Comparison of ENCODE assay signal across 11 cellular contexts in the genomic region with DNA sequence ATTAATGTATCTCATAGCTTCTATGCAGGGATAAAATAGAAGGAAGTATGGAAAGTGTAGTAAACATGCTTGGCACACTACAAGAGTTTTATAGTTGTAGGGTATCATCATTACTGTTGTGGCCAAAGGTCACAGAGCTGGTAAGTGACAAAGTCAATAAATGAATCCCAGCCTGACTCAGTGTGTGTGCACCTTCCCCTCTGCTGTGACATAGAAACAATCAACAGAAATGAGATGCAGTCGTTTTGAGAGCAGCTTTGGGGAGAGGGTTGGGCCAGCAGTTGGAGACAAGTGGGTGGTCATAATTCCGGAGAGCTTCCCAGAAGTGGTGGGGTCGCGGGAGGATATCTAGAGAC.
DNase-seq lines count a peak whose midpoint lies in the region; ATAC-seq and TF ChIP-seq lines count a peak whose summit lies in the region.
"Had no signal": no experiment of that assay in that cellular context is flagged by ENCODE, and none has a peak within 500 bp of the region (broad histone marks: within the 10 kb centered on the region; RNA-seq: fewer than 3 reads in every experiment).

No MANE protein-coding gene starts in this region.

- H3K4me1 Mint-ChIP-seq in GM23338: peaks cover 20% of the 10 kb centered on the region
- H3K4me1 Mint-ChIP-seq: naive B cell had no signal

- peak overlapping the region; percentile 61; the same call in 1 of the 2 replicates for H3K4me2 ChIP-seq in GM23338
- H3K4me2 ChIP-seq in PC-9: peak overlapping the region; percentile 29
- H3K4me2 ChIP-seq: KMS-11 had no signal

- H3K36me3 Mint-ChIP-seq in GM23338 (ENCODE audit: low read depth): no peaks in the 10 kb centered on the region
- H3K36me3 Mint-ChIP-seq: naive B cell had no signal

- H3K27me3 Mint-ChIP-seq in GM23338 (ENCODE audit: insufficient read depth, low read depth, poor library complexity): peaks cover 7% of the 10 kb centered on the region

- H3K9ac ChIP-seq in rectal smooth muscle tissue (ENCODE audit: low read length): no peak overlapping the region
- H3K9ac ChIP-seq: KMS-11 had no signal

- no peaks in the 10 kb centered on the region for H3K9me3 ChIP-seq in PC-9 (ENCODE audit: insufficient read depth, low read depth)

- no peak overlapping the region for H3K4me3 Mint-ChIP-seq in GM23338
- H3K4me3 Mint-ChIP-seq: naive B cell had no signal

- H3K27ac ChIP-seq in GM23338 (ENCODE audit: low read depth) (no peak overlapping the region), PC-9 (no peak overlapping the region), rectal smooth muscle tissue (ENCODE audit: low read depth, low read length) (peak overlapping the region; percentile 47)
- H3K27ac ChIP-seq: KMS-11 had no signal

- no peaks in the 10 kb centered on the region for H3K79me2 ChIP-seq in GM23338 (replicated peaks; ENCODE audit: insufficient read depth)
- H3K79me2 ChIP-seq in PC-9 (ENCODE audit: low read depth): no peaks in the 10 kb centered on the region

- no peaks in the 10 kb centered on the region for H3K9me3 Mint-ChIP-seq in GM23338
- H3K9me3 Mint-ChIP-seq: naive B cell had no signal

- CTCF ChIA-PET in PC-9 (lab: Charles Lee): interaction anchor here (0.6 kb wide), 1 partner anchor 155 kb away, joined by 5 read pairs; no protein-coding TSS in a partner anchor

- H3K27ac Mint-ChIP-seq in GM23338: peak overlapping the region; percentile 53
- H3K27ac Mint-ChIP-seq: naive B cell had no signal

- peaks cover under 1% of the 10 kb centered on the region for H3F3A ChIP-seq in GM23338 (replicated peaks; ENCODE audit: low read depth)
- peaks cover 14% of the 10 kb centered on the region; the same call in 1 of the 2 replicates for H3F3A ChIP-seq in PC-9 (ENCODE audit: insufficient read depth, low read depth)

- H4K20me1 ChIP-seq in GM23338 (replicated peaks; ENCODE audit: insufficient read depth): no peaks in the 10 kb centered on the region
- H4K20me1 ChIP-seq in PC-9 (ENCODE audit: insufficient read depth): no peaks in the 10 kb centered on the region

- H3K36me3 ChIP-seq in GM23338 (ENCODE audit: insufficient read depth): no peaks in the 10 kb centered on the region
- no peaks in the 10 kb centered on the region for H3K36me3 ChIP-seq in PC-9 (ENCODE audit: low read depth)
- no peaks in the 10 kb centered on the region for H3K36me3 ChIP-seq in rectal smooth muscle tissue (ENCODE audit: control insufficient read depth, insufficient read depth, low read length)

- no TSS peak for BruUV-seq in PC-9 (replicated peaks; lab: Mats Ljungman, UMichigan)

- no peak for ATAC-seq in GM23338
- no peak for ATAC-seq in HG02763 (IDR thresholded peaks at IDR 0.05; ENCODE audit: unreplicated experiment)

- no peak for TF ChIP-seq CTCF in GM23338 (conservative IDR thresholded peaks at IDR 0.05; ENCODE audit: low read depth in 2 of 2)
- no peak for TF ChIP-seq CTCF in PC-9 (conservative IDR thresholded peaks at IDR 0.05)
- TF ChIP-seq CTCF in fibroblast of mammary gland (conservative IDR thresholded peaks at IDR 0.05; ENCODE audit: control insufficient read depth, insufficient read depth, low read depth, low read length): no peak

- intact Hi-C loops in PC-9 (cut with micrococcal nuclease; ENCODE audit: unreplicated experiment): loop anchor here (5.0 kb wide), 1 partner anchor 96 kb away; no protein-coding TSS in a partner anchor

- 0 out of 2 replicates have a peak overlapping the region, but pooled peaks have one; percentile 12 for H3K4me3 ChIP-seq in GM23338
- no peak overlapping the region for H3K4me3 ChIP-seq in PC-9
- no peak overlapping the region for H3K4me3 ChIP-seq in fibroblast of mammary gland (ENCODE audit: control insufficient read depth, low read depth, low read length)
- H3K4me3 ChIP-seq in rectal smooth muscle tissue (ENCODE audit: low read length): peak overlapping the region; percentile 25

- peak overlapping the region; percentile 96 for H2AFZ ChIP-seq in GM23338
- H2AFZ ChIP-seq in PC-9: no peak overlapping the region

- POLR2A ChIA-PET in PC-9 (lab: Charles Lee; ENCODE audit: unreplicated experiment): interaction anchor here (0.5 kb wide), 1 partner anchor 55 kb away, joined by 7 read pairs; no protein-coding TSS in a partner anchor

- H3K4me1 ChIP-seq in GM23338 (ENCODE audit: insufficient read depth): peaks cover 17% of the 10 kb centered on the region
- H3K4me1 ChIP-seq in PC-9 (replicated peaks; ENCODE audit: insufficient read depth): peaks cover 37% of the 10 kb centered on the region
- H3K4me1 ChIP-seq in rectal smooth muscle tissue (ENCODE audit: control insufficient read depth, insufficient read depth, low read length): peaks cover 9% of the 10 kb centered on the region

- H3K9me2 ChIP-seq in GM23338 (ENCODE audit: insufficient read depth): no peaks in the 10 kb centered on the region
- no peaks in the 10 kb centered on the region for H3K9me2 ChIP-seq in PC-9 (ENCODE audit: insufficient read depth)

- no peak for DNase-seq in GM23338 (ENCODE audit: low spot score)
- DNase-seq in PC-9: peak in 1 of 2 experiments; percentile 46
- DNase-seq in fibroblast of mammary gland (ENCODE audit: low read depth): peak; percentile 18
- DNase-seq in NCI-H2171 (lab: John Stamatoyannopoulos, UW): no peak
- no peak for DNase-seq in H4 (ENCODE audit: low spot score)
- no peak for DNase-seq in dedifferentiated amniotic fluid mesenchymal stem cell (ENCODE audit: extremely low spot score)
- DNase-seq: activated CD8-positive, alpha-beta memory T cell treated with anti-CD3 and anti-CD28 coated beads for 24 hours; naive B cell had no signal

- H3K27me3 ChIP-seq in GM23338 (ENCODE audit: insufficient read depth) (no peaks in the 10 kb centered on the region), PC-9 (ENCODE audit: insufficient read depth, low read depth) (no peaks in the 10 kb centered on the region), rectal smooth muscle tissue (ENCODE audit: control insufficient read depth, insufficient read depth, low read length) (no peaks in the 10 kb centered on the region)

TF ChIP-seq in GM23338, 12 proteins besides CTCF, POLR2A, EP300 and RAD21 (continues in another document):
- TF ChIP-seq, protein P1, sequence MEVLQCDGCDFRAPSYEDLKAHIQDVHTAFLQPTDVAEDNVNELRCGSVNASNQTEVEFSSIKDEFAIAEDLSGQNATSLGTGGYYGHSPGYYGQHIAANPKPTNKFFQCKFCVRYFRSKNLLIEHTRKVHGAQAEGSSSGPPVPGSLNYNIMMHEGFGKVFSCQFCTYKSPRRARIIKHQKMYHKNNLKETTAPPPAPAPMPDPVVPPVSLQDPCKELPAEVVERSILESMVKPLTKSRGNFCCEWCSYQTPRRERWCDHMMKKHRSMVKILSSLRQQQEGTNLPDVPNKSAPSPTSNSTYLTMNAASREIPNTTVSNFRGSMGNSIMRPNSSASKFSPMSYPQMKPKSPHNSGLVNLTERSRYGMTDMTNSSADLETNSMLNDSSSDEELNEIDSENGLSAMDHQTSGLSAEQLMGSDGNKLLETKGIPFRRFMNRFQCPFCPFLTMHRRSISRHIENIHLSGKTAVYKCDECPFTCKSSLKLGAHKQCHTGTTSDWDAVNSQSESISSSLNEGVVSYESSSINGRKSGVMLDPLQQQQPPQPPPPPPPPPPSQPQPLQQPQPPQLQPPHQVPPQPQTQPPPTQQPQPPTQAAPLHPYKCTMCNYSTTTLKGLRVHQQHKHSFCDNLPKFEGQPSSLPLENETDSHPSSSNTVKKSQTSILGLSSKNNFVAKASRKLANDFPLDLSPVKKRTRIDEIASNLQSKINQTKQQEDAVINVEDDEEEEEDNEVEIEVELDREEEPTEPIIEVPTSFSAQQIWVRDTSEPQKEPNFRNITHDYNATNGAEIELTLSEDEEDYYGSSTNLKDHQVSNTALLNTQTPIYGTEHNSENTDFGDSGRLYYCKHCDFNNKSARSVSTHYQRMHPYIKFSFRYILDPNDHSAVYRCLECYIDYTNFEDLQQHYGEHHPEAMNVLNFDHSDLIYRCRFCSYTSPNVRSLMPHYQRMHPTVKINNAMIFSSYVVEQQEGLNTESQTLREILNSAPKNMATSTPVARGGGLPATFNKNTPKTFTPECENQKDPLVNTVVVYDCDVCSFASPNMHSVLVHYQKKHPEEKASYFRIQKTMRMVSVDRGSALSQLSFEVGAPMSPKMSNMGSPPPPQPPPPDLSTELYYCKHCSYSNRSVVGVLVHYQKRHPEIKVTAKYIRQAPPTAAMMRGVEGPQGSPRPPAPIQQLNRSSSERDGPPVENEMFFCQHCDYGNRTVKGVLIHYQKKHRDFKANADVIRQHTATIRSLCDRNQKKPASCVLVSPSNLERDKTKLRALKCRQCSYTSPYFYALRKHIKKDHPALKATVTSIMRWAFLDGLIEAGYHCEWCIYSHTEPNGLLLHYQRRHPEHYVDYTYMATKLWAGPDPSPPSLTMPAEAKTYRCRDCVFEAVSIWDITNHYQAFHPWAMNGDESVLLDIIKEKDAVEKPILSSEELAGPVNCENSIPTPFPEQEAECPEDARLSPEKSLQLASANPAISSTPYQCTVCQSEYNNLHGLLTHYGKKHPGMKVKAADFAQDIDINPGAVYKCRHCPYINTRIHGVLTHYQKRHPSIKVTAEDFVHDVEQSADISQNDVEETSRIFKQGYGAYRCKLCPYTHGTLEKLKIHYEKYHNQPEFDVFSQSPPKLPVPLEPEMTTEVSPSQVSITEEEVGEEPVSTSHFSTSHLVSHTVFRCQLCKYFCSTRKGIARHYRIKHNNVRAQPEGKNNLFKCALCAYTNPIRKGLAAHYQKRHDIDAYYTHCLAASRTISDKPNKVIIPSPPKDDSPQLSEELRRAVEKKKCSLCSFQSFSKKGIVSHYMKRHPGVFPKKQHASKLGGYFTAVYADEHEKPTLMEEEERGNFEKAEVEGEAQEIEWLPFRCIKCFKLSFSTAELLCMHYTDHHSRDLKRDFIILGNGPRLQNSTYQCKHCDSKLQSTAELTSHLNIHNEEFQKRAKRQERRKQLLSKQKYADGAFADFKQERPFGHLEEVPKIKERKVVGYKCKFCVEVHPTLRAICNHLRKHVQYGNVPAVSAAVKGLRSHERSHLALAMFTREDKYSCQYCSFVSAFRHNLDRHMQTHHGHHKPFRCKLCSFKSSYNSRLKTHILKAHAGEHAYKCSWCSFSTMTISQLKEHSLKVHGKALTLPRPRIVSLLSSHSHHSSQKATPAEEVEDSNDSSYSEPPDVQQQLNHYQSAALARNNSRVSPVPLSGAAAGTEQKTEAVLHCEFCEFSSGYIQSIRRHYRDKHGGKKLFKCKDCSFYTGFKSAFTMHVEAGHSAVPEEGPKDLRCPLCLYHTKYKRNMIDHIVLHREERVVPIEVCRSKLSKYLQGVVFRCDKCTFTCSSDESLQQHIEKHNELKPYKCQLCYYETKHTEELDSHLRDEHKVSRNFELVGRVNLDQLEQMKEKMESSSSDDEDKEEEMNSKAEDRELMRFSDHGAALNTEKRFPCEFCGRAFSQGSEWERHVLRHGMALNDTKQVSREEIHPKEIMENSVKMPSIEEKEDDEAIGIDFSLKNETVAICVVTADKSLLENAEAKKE (CRISPR knock-in tag; IDR thresholded peaks at IDR 0.05): no peak
- no peak for TF ChIP-seq EZH2 (IDR thresholded peaks at IDR 0.05; ENCODE audit: low read depth, unreplicated experiment)
- TF ChIP-seq POLR2AphosphoS5 (IDR thresholded peaks at IDR 0.05; ENCODE audit: low read depth): no peak
- no peak for TF ChIP-seq NANOG (IDR thresholded peaks at IDR 0.05; ENCODE audit: borderline replicate concordance)

Comparison
In these comparisons a context has a peak if more than half of its experiments do, and no peak if none do; other contexts are left out.
1. H3K4me3 ChIP-seq: peak in GM23338 (single experiment) and rectal smooth muscle tissue (single experiment); none in PC-9 (single experiment) and fibroblast of mammary gland (single experiment).